Comparison of ENCODE assay signal across 19 cellular contexts in the genomic region with DNA sequence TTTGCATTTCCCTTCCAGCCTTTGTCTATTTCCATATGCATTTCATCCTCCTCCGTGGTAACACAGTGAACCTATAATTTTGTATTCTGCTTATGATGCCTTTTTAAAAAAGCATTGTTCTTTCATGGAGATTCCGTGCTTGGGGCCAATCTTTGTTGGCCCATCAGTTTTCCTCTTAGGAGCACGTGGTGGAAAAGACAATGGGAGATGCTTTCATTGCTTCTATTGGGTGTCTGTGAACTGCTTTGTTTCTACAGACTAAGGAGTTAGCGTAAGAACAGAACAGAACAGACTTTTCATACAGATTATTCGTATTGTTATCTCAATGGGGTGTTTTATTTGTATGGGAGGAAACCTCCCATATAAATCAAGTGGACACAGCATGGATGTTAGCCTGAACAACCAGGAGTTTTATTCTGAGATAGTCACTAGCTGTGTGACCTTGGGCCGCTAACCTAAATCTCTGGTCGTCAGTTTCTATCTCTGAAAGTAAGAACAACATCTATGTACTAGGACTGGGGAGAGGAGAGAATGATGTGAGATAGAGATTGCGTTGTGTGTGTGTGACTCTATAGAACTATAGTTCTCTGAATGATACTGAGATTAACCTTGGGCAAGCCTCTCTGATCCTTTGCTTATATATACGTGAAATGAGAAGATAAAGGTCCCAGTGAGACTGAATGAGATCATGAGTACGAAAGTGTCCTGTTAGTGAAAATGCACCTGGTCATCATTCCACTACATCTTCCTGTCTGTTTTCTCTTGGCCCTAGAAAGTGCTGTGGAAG. TPM values are rescaled to one million over a fixed set of nuclear protein-coding genes. Genes with fewer than 3 reads are reported as not detected.
DNase-seq lines count a peak whose midpoint lies in the region; ATAC-seq and TF ChIP-seq lines count a peak whose summit lies in the region.
"Had no signal": no experiment of that assay in that cellular context is flagged by ENCODE, and none has a peak within 500 bp of the region (broad histone marks: within the 10 kb centered on the region; RNA-seq: fewer than 3 reads in every experiment).

No MANE protein-coding gene starts in this region.

- ATAC-seq in GM19328 (IDR thresholded peaks at IDR 0.05; ENCODE audit: unreplicated experiment) (no peak), HG03045 (IDR thresholded peaks at IDR 0.05; ENCODE audit: unreplicated experiment) (no peak), foreskin keratinocyte (no peak)
- ATAC-seq: activated CD8-positive, alpha-beta T cell treated with anti-CD3 and anti-CD28 coated beads for 36 hours; gastroesophageal sphincter; left colon had no signal

- H3K9me3 Mint-ChIP-seq in CD8-positive, alpha-beta memory T cell = no peaks in the 10 kb centered on the region
- no peaks in the 10 kb centered on the region for H3K9me3 Mint-ChIP-seq in HFFc6
- H3K9me3 Mint-ChIP-seq in activated CD4-positive, alpha-beta memory T cell treated with anti-CD3 and anti-CD28 coated beads for 36 hours = no peaks in the 10 kb centered on the region
- H3K9me3 Mint-ChIP-seq: activated CD8-positive, alpha-beta T cell treated with anti-CD3 and anti-CD28 coated beads for 36 hours; mesothelial cell of epicardium had no signal

- H3K4me3 ChIP-seq in CD8-positive, alpha-beta memory T cell (ENCODE audit: low read length) = no peak overlapping the region
- H3K4me3 ChIP-seq: gastroesophageal sphincter, smooth muscle cell, stomach had no signal

- H3K36me3 Mint-ChIP-seq in CD8-positive, alpha-beta memory T cell = no peaks in the 10 kb centered on the region
- H3K36me3 Mint-ChIP-seq in HFFc6 (ENCODE audit: low read depth) = no peaks in the 10 kb centered on the region
- H3K36me3 Mint-ChIP-seq in activated CD4-positive, alpha-beta memory T cell treated with anti-CD3 and anti-CD28 coated beads for 36 hours = no peaks in the 10 kb centered on the region
- H3K36me3 Mint-ChIP-seq: mesothelial cell of epicardium had no signal

- H3K4me1 ChIP-seq in CD8-positive, alpha-beta memory T cell (ENCODE audit: insufficient read depth, low read length) = peaks cover 19% of the 10 kb centered on the region
- peaks cover 26% of the 10 kb centered on the region for H3K4me1 ChIP-seq in foreskin keratinocyte
- H3K4me1 ChIP-seq: gastroesophageal sphincter had no signal

- no peaks in the 10 kb centered on the region for H3K9me3 ChIP-seq in CD8-positive, alpha-beta memory T cell (ENCODE audit: low read length)
- H3K9me3 ChIP-seq: gastroesophageal sphincter, stomach had no signal

- peaks cover 41 to 61% (median 45%) of the 10 kb centered on the region in 3 donors for H3K4me1 Mint-ChIP-seq in CD8-positive, alpha-beta memory T cell
- H3K4me1 Mint-ChIP-seq in HFFc6 (ENCODE audit: low read depth) = peaks cover 57% of the 10 kb centered on the region
- H3K4me1 Mint-ChIP-seq in activated CD4-positive, alpha-beta memory T cell treated with anti-CD3 and anti-CD28 coated beads for 36 hours (ENCODE audit: low read depth) = peaks cover 60% of the 10 kb centered on the region

- POLR2A ChIA-PET in CD8-positive, alpha-beta memory T cell (lab: Charles Lee) = no interaction called here
- POLR2A ChIA-PET in activated CD4-positive, alpha-beta memory T cell treated with anti-CD3 and anti-CD28 coated beads for 36 hours (lab: Charles Lee) = interaction anchor here (0.9 to 2.0 kb wide), 3 partner anchors 23 to 100 kb away, joined by 6 to 18 read pairs (median 7); a partner anchor contains a TSS

- no peaks in the 10 kb centered on the region for H3K27me3 ChIP-seq in CD8-positive, alpha-beta memory T cell (ENCODE audit: insufficient read depth, low read length, poor library complexity, severe bottlenecking)
- H3K27me3 ChIP-seq in layer of hippocampus (ENCODE audit: control insufficient read depth, insufficient read depth, low read length) (no peaks in the 10 kb centered on the region), foreskin keratinocyte (no peaks in the 10 kb centered on the region)
- H3K27me3 ChIP-seq: gastroesophageal sphincter, stomach had no signal

- H3K4me3 Mint-ChIP-seq in CD8-positive, alpha-beta memory T cell = no peak overlapping the region
- H3K4me3 Mint-ChIP-seq in HFFc6 = no peak overlapping the region; the same call in 1 of the 2 replicates
- no peak overlapping the region for H3K4me3 Mint-ChIP-seq in activated CD4-positive, alpha-beta memory T cell treated with anti-CD3 and anti-CD28 coated beads for 36 hours
- H3K4me3 Mint-ChIP-seq: activated CD8-positive, alpha-beta T cell treated with anti-CD3 and anti-CD28 coated beads for 36 hours; mesothelial cell of epicardium had no signal

- no peaks in the 10 kb centered on the region for H3K36me3 ChIP-seq in CD8-positive, alpha-beta memory T cell (ENCODE audit: insufficient read depth, low read length)
- H3K36me3 ChIP-seq: gastroesophageal sphincter, stomach had no signal

- no peak for TF ChIP-seq CTCF in HFFc6 (IDR thresholded peaks at IDR 0.05)
- no peak for TF ChIP-seq CTCF in foreskin keratinocyte (conservative IDR thresholded peaks at IDR 0.05)

- CTCF ChIA-PET in CD8-positive, alpha-beta memory T cell (lab: Charles Lee) = interaction anchor here (1.3 kb wide), 1 partner anchor 117 kb away, joined by 3 read pairs; no protein-coding TSS in a partner anchor
- CTCF ChIA-PET in activated CD4-positive, alpha-beta memory T cell treated with anti-CD3 and anti-CD28 coated beads for 36 hours (lab: Charles Lee) = no interaction called here

- intact Hi-C loops in activated CD4-positive, alpha-beta memory T cell treated with anti-CD3 and anti-CD28 coated beads for 36 hours (cut with micrococcal nuclease) = no loop called here

- DNase-seq in CD8-positive, alpha-beta memory T cell = no peak
- DNase-seq in HFFc6 (no peak), cerebellar nuclear complex (lab: John Stamatoyannopoulos, UW) (no peak), foreskin keratinocyte (no peak)
- no peak for DNase-seq in activated CD4-positive, alpha-beta memory T cell treated with anti-CD3 and anti-CD28 coated beads for 36 hours
- DNase-seq: activated CD8-positive, alpha-beta T cell treated with anti-CD3 and anti-CD28 coated beads for 36 hours; Calu3; EL; Kasumi-1; left colon; NCI-H1092 treated with DMSO at 0.1 percent for 48 hours; stimulated activated CD4-positive, alpha-beta T cell treated with anti-CD3 and anti-CD28 coated beads, Interleukin-4, amount 100 ng/mL, for 1 hour; stomach had no signal

- no peak overlapping the region for H3K27ac ChIP-seq in CD8-positive, alpha-beta memory T cell (ENCODE audit: low read depth, low read length)
- H3K27ac ChIP-seq in layer of hippocampus (ENCODE audit: low read depth, low read length) = peak overlapping the region; percentile 77
- H3K27ac ChIP-seq in foreskin keratinocyte = no peak overlapping the region
- H3K27ac ChIP-seq: gastroesophageal sphincter, stomach had no signal

- H3K27me3 Mint-ChIP-seq in CD8-positive, alpha-beta memory T cell = no peaks in the 10 kb centered on the region
- H3K27me3 Mint-ChIP-seq in HFFc6 (ENCODE audit: insufficient read depth) = peaks cover 2% of the 10 kb centered on the region
- H3K27me3 Mint-ChIP-seq in activated CD4-positive, alpha-beta memory T cell treated with anti-CD3 and anti-CD28 coated beads for 36 hours = peaks cover 9% of the 10 kb centered on the region
- H3K27me3 Mint-ChIP-seq: activated CD8-positive, alpha-beta T cell treated with anti-CD3 and anti-CD28 coated beads for 36 hours had no signal

- H3K27ac Mint-ChIP-seq in CD8-positive, alpha-beta memory T cell = peak overlapping the region in 5 of 8 donors; percentile 14 to 99 (median 54)
- peak overlapping the region; percentile 96; the same call in 1 of the 2 replicates for H3K27ac Mint-ChIP-seq in HFFc6
- peak overlapping the region; percentile 47 for H3K27ac Mint-ChIP-seq in activated CD4-positive, alpha-beta memory T cell treated with anti-CD3 and anti-CD28 coated beads for 36 hours
- H3K27ac Mint-ChIP-seq: activated CD8-positive, alpha-beta T cell treated with anti-CD3 and anti-CD28 coated beads for 36 hours; mesothelial cell of epicardium had no signal

RNA-seq across cellular contexts. Expression of a gene that starts 22.9 kb away (rescaled TPM):
- 100 to 1,000 TPM; 560 to 565 TPM for total RNA-seq in CD8-positive, alpha-beta memory T cell
- 358 TPM for polyA plus RNA-seq in CD8-positive, alpha-beta memory T cell
- total RNA-seq in HFFc6 (2021; fragmentation: NEBNext Ultra II Directional; extraction: Animal tissue kit (Norgen Biotek cat#: 25700)) = 100 to 1,000 TPM; 461 to 607 (median 548) TPM
- 100 to 1,000 TPM; 495 to 541 TPM for total RNA-seq in activated CD4-positive, alpha-beta memory T cell treated with anti-CD3 and anti-CD28 coated beads for 36 hours
- total RNA-seq in foreskin keratinocyte = 376 and 422 TPM in 2 replicates
- 265 and 322 TPM in 2 replicates for polyA plus RNA-seq in foreskin keratinocyte
